ENCODE assay signal across 1 cellular context in genomic region chr14:39731912-39732311, GRCh38.
TF ChIP-seq lines count a peak whose summit lies in the region.

No MANE protein-coding gene starts in this region.

TF ChIP-seq in SK-N-SH, 30 proteins besides CTCF, POLR2A, EP300 and RAD21 (continued from another document):
- no peak for TF ChIP-seq USF1 (IDR thresholded peaks at IDR 0.05; ENCODE audit: borderline replicate concordance, low read depth)
- no peak for TF ChIP-seq MAX (IDR thresholded peaks at IDR 0.05; ENCODE audit: low read depth)
